2 cellular contexts compared by ENCODE assay signal in the genomic region with DNA sequence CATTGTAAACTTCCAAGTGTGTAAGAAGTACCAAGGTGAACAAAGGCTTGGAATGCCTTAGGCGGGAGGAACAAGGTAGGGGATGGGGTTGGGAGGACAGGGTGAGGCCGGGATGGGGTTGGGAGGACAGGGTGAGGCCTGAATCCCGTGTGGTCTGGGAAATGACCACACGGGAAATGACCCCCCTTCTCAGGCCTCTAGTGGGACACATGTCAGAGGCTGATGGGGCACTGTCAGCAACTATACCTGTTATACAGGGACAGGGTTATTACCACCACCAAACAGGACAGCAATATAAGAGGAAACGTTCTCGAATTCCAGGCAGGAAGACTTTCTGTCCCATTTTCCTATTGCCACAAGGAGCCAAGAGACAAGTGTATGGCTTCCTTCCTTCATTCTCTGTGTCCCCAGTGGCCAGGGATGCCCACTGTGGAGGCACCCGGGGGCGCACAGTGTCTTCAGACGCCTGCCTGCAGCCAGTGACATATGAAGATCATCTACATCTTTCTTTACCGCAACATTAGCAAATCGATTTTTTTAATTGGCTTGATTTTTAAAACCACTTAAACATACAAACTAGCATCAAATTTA.
TF ChIP-seq lines count a peak whose summit lies in the region.

No MANE protein-coding gene starts in this region.

TF ChIP-seq in IMR-90, 13 proteins besides CTCF, POLR2A, EP300 and RAD21:
- TF ChIP-seq MXI1 (IDR thresholded peaks at IDR 0.05; ENCODE audit: borderline replicate concordance, low read depth, low read length) (no peak), FOS (IDR thresholded peaks at IDR 0.05; ENCODE audit: low read depth, low read length) (no peak), NFE2L2 (IDR thresholded peaks at IDR 0.05; ENCODE audit: low read depth, low read length) (no peak), MAFK (IDR thresholded peaks at IDR 0.05; ENCODE audit: low read depth, low read length) (no peak), CHD1 (IDR thresholded peaks at IDR 0.05; ENCODE audit: low read depth, low read length) (no peak), SMC3 (IDR thresholded peaks at IDR 0.05; ENCODE audit: low read depth, low read length) (no peak), BHLHE40 (IDR thresholded peaks at IDR 0.05; ENCODE audit: low read depth, low read length) (no peak), ELK1 (IDR thresholded peaks at IDR 0.05; ENCODE audit: borderline replicate concordance, low read depth, low read length) (no peak), RFX5 (IDR thresholded peaks at IDR 0.05; ENCODE audit: low read depth, low read length) (no peak), MAZ (IDR thresholded peaks at IDR 0.05; ENCODE audit: borderline replicate concordance, low read depth, low read length) (no peak), CEBPB (IDR thresholded peaks at IDR 0.05; ENCODE audit: low read depth, low read length) (no peak), RCOR1 (IDR thresholded peaks at IDR 0.05; ENCODE audit: insufficient replicate concordance, low read length) (no peak)
- TF ChIP-seq, protein P1, sequence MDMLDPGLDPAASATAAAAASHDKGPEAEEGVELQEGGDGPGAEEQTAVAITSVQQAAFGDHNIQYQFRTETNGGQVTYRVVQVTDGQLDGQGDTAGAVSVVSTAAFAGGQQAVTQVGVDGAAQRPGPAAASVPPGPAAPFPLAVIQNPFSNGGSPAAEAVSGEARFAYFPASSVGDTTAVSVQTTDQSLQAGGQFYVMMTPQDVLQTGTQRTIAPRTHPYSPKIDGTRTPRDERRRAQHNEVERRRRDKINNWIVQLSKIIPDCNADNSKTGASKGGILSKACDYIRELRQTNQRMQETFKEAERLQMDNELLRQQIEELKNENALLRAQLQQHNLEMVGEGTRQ (IDR thresholded peaks at IDR 0.05; ENCODE audit: low read depth, low read length): no peak

TF ChIP-seq in GM12878, 131 proteins besides CTCF, POLR2A, EP300 and RAD21:
- no peak for TF ChIP-seq NR2C2 (IDR thresholded peaks at IDR 0.05; ENCODE audit: borderline replicate concordance, control insufficient read depth, insufficient read length, low read depth)
- 0 out of 2 replicates have a peak, but pooled peaks have one; percentile 19 for TF ChIP-seq IKZF1 (conservative IDR thresholded peaks at IDR 0.05)
- TF ChIP-seq TBL1XR1 (IDR thresholded peaks at IDR 0.05; ENCODE audit: low read depth, low read length): no peak
- TF ChIP-seq MEF2A (IDR thresholded peaks at IDR 0.05; ENCODE audit: insufficient read depth, low read depth, low read length): no peak
- TF ChIP-seq IRF3 (IDR thresholded peaks at IDR 0.05): no peak
- TF ChIP-seq, protein P2, sequence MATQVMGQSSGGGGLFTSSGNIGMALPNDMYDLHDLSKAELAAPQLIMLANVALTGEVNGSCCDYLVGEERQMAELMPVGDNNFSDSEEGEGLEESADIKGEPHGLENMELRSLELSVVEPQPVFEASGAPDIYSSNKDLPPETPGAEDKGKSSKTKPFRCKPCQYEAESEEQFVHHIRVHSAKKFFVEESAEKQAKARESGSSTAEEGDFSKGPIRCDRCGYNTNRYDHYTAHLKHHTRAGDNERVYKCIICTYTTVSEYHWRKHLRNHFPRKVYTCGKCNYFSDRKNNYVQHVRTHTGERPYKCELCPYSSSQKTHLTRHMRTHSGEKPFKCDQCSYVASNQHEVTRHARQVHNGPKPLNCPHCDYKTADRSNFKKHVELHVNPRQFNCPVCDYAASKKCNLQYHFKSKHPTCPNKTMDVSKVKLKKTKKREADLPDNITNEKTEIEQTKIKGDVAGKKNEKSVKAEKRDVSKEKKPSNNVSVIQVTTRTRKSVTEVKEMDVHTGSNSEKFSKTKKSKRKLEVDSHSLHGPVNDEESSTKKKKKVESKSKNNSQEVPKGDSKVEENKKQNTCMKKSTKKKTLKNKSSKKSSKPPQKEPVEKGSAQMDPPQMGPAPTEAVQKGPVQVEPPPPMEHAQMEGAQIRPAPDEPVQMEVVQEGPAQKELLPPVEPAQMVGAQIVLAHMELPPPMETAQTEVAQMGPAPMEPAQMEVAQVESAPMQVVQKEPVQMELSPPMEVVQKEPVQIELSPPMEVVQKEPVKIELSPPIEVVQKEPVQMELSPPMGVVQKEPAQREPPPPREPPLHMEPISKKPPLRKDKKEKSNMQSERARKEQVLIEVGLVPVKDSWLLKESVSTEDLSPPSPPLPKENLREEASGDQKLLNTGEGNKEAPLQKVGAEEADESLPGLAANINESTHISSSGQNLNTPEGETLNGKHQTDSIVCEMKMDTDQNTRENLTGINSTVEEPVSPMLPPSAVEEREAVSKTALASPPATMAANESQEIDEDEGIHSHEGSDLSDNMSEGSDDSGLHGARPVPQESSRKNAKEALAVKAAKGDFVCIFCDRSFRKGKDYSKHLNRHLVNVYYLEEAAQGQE (IDR thresholded peaks at IDR 0.05; ENCODE audit: low read depth, low read length): no peak
- no peak for TF ChIP-seq SUZ12 (IDR thresholded peaks at IDR 0.05; ENCODE audit: unreplicated experiment)
- TF ChIP-seq RUNX3 (IDR thresholded peaks at IDR 0.05; ENCODE audit: low read length): 0 out of 2 replicates have a peak, but pooled peaks have one; percentile 32
- no peak for TF ChIP-seq MYC (IDR thresholded peaks at IDR 0.05; ENCODE audit: insufficient read depth, insufficient read length, insufficient replicate concordance, low read length, severe bottlenecking)
- 0 out of 4 replicates have a peak, but pooled peaks of 1 of the 2 experiments have one; percentile 13 for TF ChIP-seq IKZF2 (IDR thresholded peaks at IDR 0.05)
